ENCODE assay signal across 21 cellular contexts in the genomic region with DNA sequence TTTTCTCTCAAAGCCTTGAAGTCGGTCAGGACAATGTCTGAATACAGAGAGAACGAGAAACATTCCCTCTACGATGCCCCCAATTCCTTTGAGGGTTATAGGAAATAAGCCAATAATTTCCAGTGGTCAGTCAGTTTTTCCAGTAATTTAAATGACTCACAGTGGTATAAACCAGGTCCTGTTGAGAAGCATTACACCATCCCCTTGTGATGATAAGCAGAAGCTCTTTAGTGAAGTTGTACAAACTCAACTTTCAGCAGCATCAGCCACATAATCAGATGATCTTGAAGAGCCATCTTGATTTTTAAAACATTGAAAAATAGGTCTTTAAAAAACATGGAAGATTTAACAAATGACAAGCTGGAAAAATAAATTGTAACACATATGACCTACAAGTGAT.
DNase-seq lines count a peak whose midpoint lies in the region; ATAC-seq and TF ChIP-seq lines count a peak whose summit lies in the region.
"Had no signal": no experiment of that assay in that cellular context is flagged by ENCODE, and none has a peak within 500 bp of the region (broad histone marks: within the 10 kb centered on the region; RNA-seq: fewer than 3 reads in every experiment).

No MANE protein-coding gene starts in this region.

- TF ChIP-seq POLR2A in sigmoid colon (IDR thresholded peaks at IDR 0.05) (no peak), vagina (IDR thresholded peaks at IDR 0.05) (no peak)

- H3K27ac Mint-ChIP-seq in activated naive CD4-positive, alpha-beta T cell treated with anti-CD3 and anti-CD28 coated beads for 36 hours, result no peak overlapping the region
- H3K27ac Mint-ChIP-seq: CD8-positive, alpha-beta T cell had no signal

- H3K9me3 ChIP-seq in sigmoid colon, result no peaks in the 10 kb centered on the region
- H3K9me3 ChIP-seq in upper lobe of right lung, result no peaks in the 10 kb centered on the region
- H3K9me3 ChIP-seq in vagina, result no peaks in the 10 kb centered on the region

- 84 to 93% methylated on average over 3 of the region's 3 CpGs for whole genome bisulfite sequencing in sigmoid colon, 2 donors

- H3K4me1 ChIP-seq in sigmoid colon (peaks cover 0 to 18% (median 5%) of the 10 kb centered on the region in 4 donors), upper lobe of right lung (no peaks in the 10 kb centered on the region), vagina (no peaks in the 10 kb centered on the region)

- intact Hi-C loops in sigmoid colon (cut with DNase I), result no loop called here
- intact Hi-C loops in upper lobe of right lung (cut with DNase I), result no loop called here
- intact Hi-C loops in vagina (cut with DNase I), result no loop called here
- intact Hi-C loops in activated naive CD4-positive, alpha-beta T cell treated with anti-CD3 and anti-CD28 coated beads for 36 hours (cut with micrococcal nuclease), result no loop called here

- ATAC-seq in upper lobe of right lung, result no peak
- ATAC-seq: CD8-positive, alpha-beta T cell; GM12878 had no signal

- H3K4me3 ChIP-seq in choroid plexus epithelial cell (ENCODE audit: low read depth, low read length) (no peak overlapping the region), sigmoid colon (no peak overlapping the region), upper lobe of right lung (no peak overlapping the region), vagina (no peak overlapping the region)
- H3K4me3 ChIP-seq: GM12878 had no signal

- H3K36me3 ChIP-seq in sigmoid colon (no peaks in the 10 kb centered on the region), upper lobe of right lung (no peaks in the 10 kb centered on the region), vagina (no peaks in the 10 kb centered on the region)

- no peaks in the 10 kb centered on the region for H3K36me3 Mint-ChIP-seq in activated naive CD4-positive, alpha-beta T cell treated with anti-CD3 and anti-CD28 coated beads for 36 hours (ENCODE audit: low read depth)
- H3K36me3 Mint-ChIP-seq: CD8-positive, alpha-beta T cell had no signal

- H3K4me3 Mint-ChIP-seq in activated naive CD4-positive, alpha-beta T cell treated with anti-CD3 and anti-CD28 coated beads for 36 hours, result no peak overlapping the region
- H3K4me3 Mint-ChIP-seq: CD8-positive, alpha-beta T cell had no signal

- H3K4me1 Mint-ChIP-seq in activated naive CD4-positive, alpha-beta T cell treated with anti-CD3 and anti-CD28 coated beads for 36 hours (ENCODE audit: low read depth), result no peaks in the 10 kb centered on the region

- no peak for TF ChIP-seq CTCF in choroid plexus epithelial cell (conservative IDR thresholded peaks at IDR 0.05; ENCODE audit: low read depth, low read length)
- no peak for TF ChIP-seq CTCF in sigmoid colon (IDR thresholded peaks at IDR 0.05)
- TF ChIP-seq CTCF in upper lobe of right lung (IDR thresholded peaks at IDR 0.05), result no peak
- no peak for TF ChIP-seq CTCF in vagina (IDR thresholded peaks at IDR 0.05)

- no peaks in the 10 kb centered on the region for H3K27me3 Mint-ChIP-seq in activated naive CD4-positive, alpha-beta T cell treated with anti-CD3 and anti-CD28 coated beads for 36 hours (ENCODE audit: low read depth)

- H3K27me3 ChIP-seq in sigmoid colon (no peaks in the 10 kb centered on the region), upper lobe of right lung (no peaks in the 10 kb centered on the region), vagina (no peaks in the 10 kb centered on the region)

- H3K9me3 Mint-ChIP-seq in activated naive CD4-positive, alpha-beta T cell treated with anti-CD3 and anti-CD28 coated beads for 36 hours, result peaks cover 1% of the 10 kb centered on the region

- DNase-seq in RPMI7951 (ENCODE audit: low read depth) (peak; percentile 67), choroid plexus epithelial cell (ENCODE audit: low read depth) (peak; percentile 36), iris pigment epithelial cell (ENCODE audit: low read depth) (peak; percentile 17), sigmoid colon (no peak), NCI-H2196 treated with DMSO at 0.1 percent for 48 hours (lab: John Stamatoyannopoulos, UW; ENCODE audit: unreplicated experiment) (no peak), upper lobe of right lung (no peak), vagina (ENCODE audit: extremely low spot score in 2 of 2) (no peak)
- DNase-seq in activated naive CD4-positive, alpha-beta T cell treated with anti-CD3 and anti-CD28 coated beads for 36 hours, result no peak
- DNase-seq: AML-193; C1 segment of cervical spinal cord; CD8-positive, alpha-beta T cell; DND-41; IMR-90; MV-4-11; NCI-H1105 treated with DMSO at 0.1 percent for 48 hours; NCI-H1694 treated with DMSO at 0.1 percent for 48 hours; NCI-H446 treated with DMSO at 0.1 percent for 48 hours; NCI-H526 treated with DMSO at 0.1 percent for 48 hours; Right ventricle myocardium superior had no signal

- H3K27ac ChIP-seq in sigmoid colon, result peak overlapping the region in 2 of 4 donors; percentile 61 to 73
- no peak overlapping the region for H3K27ac ChIP-seq in upper lobe of right lung
- no peak overlapping the region for H3K27ac ChIP-seq in vagina
- H3K27ac ChIP-seq: KMS-11 had no signal

- CTCF ChIA-PET in activated naive CD4-positive, alpha-beta T cell treated with anti-CD3 and anti-CD28 coated beads for 36 hours (lab: Charles Lee), result no interaction called here

- peak in 3 of 4 donors; percentile 20 to 69 (median 31) for TF ChIP-seq EP300 in sigmoid colon (IDR thresholded peaks at IDR 0.05)

Comparison
In these comparisons a context has a peak if more than half of its experiments do, and no peak if none do; other contexts are left out.
1. DNase-seq: peak in RPMI7951 (single experiment), choroid plexus epithelial cell (single experiment) and iris pigment epithelial cell (single experiment); none in sigmoid colon (single experiment), NCI-H2196 treated with DMSO at 0.1 percent for 48 hours (single experiment), upper lobe of right lung (single experiment), vagina (0 of 2) and activated naive CD4-positive, alpha-beta T cell treated with anti-CD3 and anti-CD28 coated beads for 36 hours (single experiment).